Comparison of ENCODE assay signal across 11 cellular contexts in genomic region chr1:233293556-233294446, GRCh38. TPM values are rescaled to one million over a fixed set of nuclear protein-coding genes. Genes with fewer than 3 reads are reported as not detected.
A peak's percentile ranks its signal among the peaks of the same experiment; 100 is the strongest.
DNase-seq lines count a peak whose midpoint lies in the region; ATAC-seq and TF ChIP-seq lines count a peak whose summit lies in the region.
"Had no signal": no experiment of that assay in that cellular context is flagged by ENCODE, and none has a peak within 500 bp of the region (broad histone marks: within the 10 kb centered on the region; RNA-seq: fewer than 3 reads in every experiment).

No MANE protein-coding gene starts in this region.

- intact Hi-C loops in CD8-positive, alpha-beta T cell (cut with DNase I, micrococcal nuclease), result loop anchor here in 1 of 2 experiments (2.0 kb wide), 1 partner anchor 33 kb away; the partner anchor contains the start of gene MAP3K21

- CTCF ChIA-PET in CD8-positive, alpha-beta T cell (lab: Charles Lee), result interaction anchor here (1.8 kb wide), 1 partner anchor 11 kb away, joined by 5 read pairs; no protein-coding TSS in a partner anchor

- no peak for ATAC-seq in CD8-positive, alpha-beta T cell
- ATAC-seq in activated T-helper 17 cell treated with anti-CD3 and anti-CD28 coated beads, Interleukin-2, amount 50 U/mL, for 72 hours (replicated peaks), result no peak
- no peak for ATAC-seq in GM19395 (IDR thresholded peaks at IDR 0.05; ENCODE audit: unreplicated experiment)
- ATAC-seq in GM18907 (IDR thresholded peaks at IDR 0.05; ENCODE audit: unreplicated experiment), result no peak

- POLR2A ChIA-PET in CD8-positive, alpha-beta T cell (lab: Charles Lee), result no interaction called here

- TF ChIP-seq CTCF in CD8-positive, alpha-beta T cell (IDR thresholded peaks at IDR 0.05), result no peak
- no peak for TF ChIP-seq CTCF in GM13977 (IDR thresholded peaks at IDR 0.05; ENCODE audit: extremely low read depth, insufficient read depth, missing control alignments)

- H3K4me1 ChIP-seq in CD8-positive, alpha-beta T cell (ENCODE audit: insufficient read depth, low read length), result peaks cover 20% of the 10 kb centered on the region
- H3K4me1 ChIP-seq: ascending aorta had no signal

- DNase-seq in CD8-positive, alpha-beta T cell, result no peak
- DNase-seq in H7, result peak; percentile 32
- peak; percentile 39 for DNase-seq in kidney tubule cell (ENCODE audit: low spot score)
- DNase-seq in GM13977 (ENCODE audit: low spot score), result no peak
- DNase-seq: NCI-H1048; stimulated activated CD4-positive, alpha-beta T cell treated with anti-CD3 and anti-CD28 coated beads, Interleukin-2, amount 100 ng/mL, for 24 hours had no signal

- no peaks in the 10 kb centered on the region for H3K36me3 ChIP-seq in CD8-positive, alpha-beta T cell (ENCODE audit: insufficient read depth, low read length)
- H3K36me3 ChIP-seq in H7 (replicated peaks; ENCODE audit: control insufficient read depth, insufficient read depth, low read length), result no peaks in the 10 kb centered on the region
- H3K36me3 ChIP-seq: ascending aorta, neutrophil had no signal

- H3K4me1 Mint-ChIP-seq in CD8-positive, alpha-beta T cell (ENCODE audit: low read depth), result peaks cover 26% of the 10 kb centered on the region
- peaks cover 31% of the 10 kb centered on the region for H3K4me1 Mint-ChIP-seq in activated T-helper 17 cell treated with anti-CD3 and anti-CD28 coated beads, Interleukin-2, amount 50 U/mL, for 72 hours

- H3K27me3 Mint-ChIP-seq in CD8-positive, alpha-beta T cell (ENCODE audit: low read depth), result no peaks in the 10 kb centered on the region
- H3K27me3 Mint-ChIP-seq in activated T-helper 17 cell treated with anti-CD3 and anti-CD28 coated beads, Interleukin-2, amount 50 U/mL, for 72 hours, result no peaks in the 10 kb centered on the region

- in situ Hi-C loops in GM13977 (cut with MboI; ENCODE audit: low pct_unique_long_range_greater_than_20kb, low sequenced_read_pairs, unreplicated experiment), result no loop called here

- H3K9me3 Mint-ChIP-seq in CD8-positive, alpha-beta T cell, result no peaks in the 10 kb centered on the region
- no peaks in the 10 kb centered on the region for H3K9me3 Mint-ChIP-seq in activated T-helper 17 cell treated with anti-CD3 and anti-CD28 coated beads, Interleukin-2, amount 50 U/mL, for 72 hours

- no peak overlapping the region for H3K27ac ChIP-seq in CD8-positive, alpha-beta T cell (ENCODE audit: low read depth, low read length)
- H3K27ac ChIP-seq: neutrophil had no signal

- peaks cover 19% of the 10 kb centered on the region for H3K36me3 Mint-ChIP-seq in CD8-positive, alpha-beta T cell
- H3K36me3 Mint-ChIP-seq in activated T-helper 17 cell treated with anti-CD3 and anti-CD28 coated beads, Interleukin-2, amount 50 U/mL, for 72 hours (ENCODE audit: low read depth), result peaks cover 27% of the 10 kb centered on the region

- H3K9me3 ChIP-seq in CD8-positive, alpha-beta T cell (ENCODE audit: low read length), result no peaks in the 10 kb centered on the region
- H3K9me3 ChIP-seq: ascending aorta, neutrophil had no signal

- peak overlapping the region; percentile 6 for H3K27ac Mint-ChIP-seq in CD8-positive, alpha-beta T cell
- peak overlapping the region; percentile 97 for H3K27ac Mint-ChIP-seq in activated T-helper 17 cell treated with anti-CD3 and anti-CD28 coated beads, Interleukin-2, amount 50 U/mL, for 72 hours

- no peak overlapping the region for H3K4me3 Mint-ChIP-seq in CD8-positive, alpha-beta T cell
- peak overlapping the region; percentile 96 for H3K4me3 Mint-ChIP-seq in activated T-helper 17 cell treated with anti-CD3 and anti-CD28 coated beads, Interleukin-2, amount 50 U/mL, for 72 hours

- H3K4me3 ChIP-seq in CD8-positive, alpha-beta T cell (ENCODE audit: low read depth, low read length), result no peak overlapping the region
- no peak overlapping the region for H3K4me3 ChIP-seq in H7 (ENCODE audit: insufficient read depth, low read depth, low read length)

- H3K27me3 ChIP-seq in CD8-positive, alpha-beta T cell (ENCODE audit: insufficient read depth, low read length), result no peaks in the 10 kb centered on the region
- H3K27me3 ChIP-seq in H7 (ENCODE audit: control insufficient read depth, insufficient read depth, low read length), result no peaks in the 10 kb centered on the region
- H3K27me3 ChIP-seq: ascending aorta had no signal

RNA-seq across cellular contexts. Expression of gene PCNX2, which starts 1.7 kb away (rescaled TPM):
- 10 to 100 TPM; 36.4 to 36.7 TPM for total RNA-seq in CD8-positive, alpha-beta T cell
- 43.8 and 62.7 TPM in 2 replicates for total RNA-seq in H7 (2014; rRNA removed; shearing (Covaris generic))
- total RNA-seq in activated T-helper 17 cell treated with anti-CD3 and anti-CD28 coated beads, Interleukin-2, amount 50 U/mL, for 72 hours, result 10 to 100 TPM; 21.3 to 25.9 TPM

RNA-seq across cellular contexts. Expression of gene MAP3K21, which starts 33.7 kb away (rescaled TPM):
- under 1 TPM; 0.73 to 0.92 TPM for total RNA-seq in CD8-positive, alpha-beta T cell
- 28.0 and 44.5 TPM in 2 replicates for total RNA-seq in H7 (2014; rRNA removed; shearing (Covaris generic))
- total RNA-seq in activated T-helper 17 cell treated with anti-CD3 and anti-CD28 coated beads, Interleukin-2, amount 50 U/mL, for 72 hours, result 10 to 100 TPM in 1 of 2 donors, 1 to 10 TPM in 1; 7.3 to 17.7 TPM

Comparison
In these comparisons a context has a peak if more than half of its experiments do, and no peak if none do; other contexts are left out.
1. DNase-seq: peak in H7 (single experiment) and kidney tubule cell (single experiment); none in CD8-positive, alpha-beta T cell (0 of 7) and GM13977 (single experiment).
2. RNA of gene MAP3K21, which starts 33.7 kb away (total RNA-seq): 28.0 to 44.5 TPM in H7 and 7.3 to 17.7 TPM in activated T-helper 17 cell treated with anti-CD3 and anti-CD28 coated beads, Interleukin-2, amount 50 U/mL, for 72 hours; 0.73 to 0.92 TPM in CD8-positive, alpha-beta T cell; every median in the first group is over 4 times any median in the second.